Comparison of ENCODE assay signal across 12 cellular contexts in genomic region chr1:206578959-206579358, GRCh38. TPM values are rescaled to one million over a fixed set of nuclear protein-coding genes. Genes with fewer than 3 reads are reported as not detected.
DNase-seq lines count a peak whose midpoint lies in the region; ATAC-seq and TF ChIP-seq lines count a peak whose summit lies in the region.
"Had no signal": no experiment of that assay in that cellular context is flagged by ENCODE, and none has a peak within 500 bp of the region (broad histone marks: within the 10 kb centered on the region; RNA-seq: fewer than 3 reads in every experiment).

No MANE protein-coding gene starts in this region.

- peak overlapping the region; percentile 47 for H3K4me3 Mint-ChIP-seq in activated CD8-positive, alpha-beta memory T cell treated with anti-CD3 and anti-CD28 coated beads, Interleukin-2, amount 10 ng/mL, durations not matched to agents 7 days and 5 days
- H3K4me3 Mint-ChIP-seq in central memory CD8-positive, alpha-beta T cell: peak overlapping the region; percentile 80

- CTCF ChIA-PET in activated CD8-positive, alpha-beta memory T cell treated with anti-CD3 and anti-CD28 coated beads, Interleukin-2, amount 10 ng/mL, durations not matched to agents 7 days and 5 days (lab: Charles Lee): interaction anchor here (1.0 to 17.5 kb wide), 9 partner anchors 9 to 108 kb away, joined by 3 to 490 read pairs (median 9); partner anchors contain the start of genes EIF2D and IKBKE

- H3K36me3 Mint-ChIP-seq in activated CD8-positive, alpha-beta memory T cell treated with anti-CD3 and anti-CD28 coated beads, Interleukin-2, amount 10 ng/mL, durations not matched to agents 7 days and 5 days: peaks cover 64% of the 10 kb centered on the region
- peaks cover 58% of the 10 kb centered on the region for H3K36me3 Mint-ChIP-seq in central memory CD8-positive, alpha-beta T cell (ENCODE audit: insufficient read depth)

- H3K36me3 ChIP-seq in spleen (peaks cover 0 to 38% (median 11%) of the 10 kb centered on the region in 6 donors), esophagus muscularis mucosa (peaks cover 0 to 18% (median under 1%) of the 10 kb centered on the region in 4 donors), breast epithelium (no peaks in the 10 kb centered on the region)

- H3K4me1 Mint-ChIP-seq in activated CD8-positive, alpha-beta memory T cell treated with anti-CD3 and anti-CD28 coated beads, Interleukin-2, amount 10 ng/mL, durations not matched to agents 7 days and 5 days: peaks cover 96% of the 10 kb centered on the region
- peaks cover 97% of the 10 kb centered on the region for H3K4me1 Mint-ChIP-seq in central memory CD8-positive, alpha-beta T cell

- H3K27me3 ChIP-seq in spleen (replicated peaks in 1 of 7) (no peaks in the 10 kb centered on the region), esophagus muscularis mucosa (no peaks in the 10 kb centered on the region), breast epithelium (no peaks in the 10 kb centered on the region)
- H3K27me3 ChIP-seq: dorsolateral prefrontal cortex had no signal

- H3K27ac ChIP-seq in spleen (peak overlapping the region; percentile 79 to 98 (median 95)), esophagus muscularis mucosa (replicated peaks in 1 of 4) (no peak overlapping the region), breast epithelium (no peak overlapping the region)

- WGBS in spleen, 5 donors: 65 to 86% (median 83%) methylated on average over 5 of the region's 5 CpGs
- WGBS in esophagus muscularis mucosa: 92% methylated on average over 5 of the region's 5 CpGs

- TF ChIP-seq CTCF in spleen (IDR thresholded peaks at IDR 0.05 in 8 of 11, conservative IDR thresholded peaks at IDR 0.05 in 3 of 11) (no peak), esophagus muscularis mucosa (IDR thresholded peaks at IDR 0.05) (no peak), breast epithelium (IDR thresholded peaks at IDR 0.05) (no peak)

- TF ChIP-seq EP300 in esophagus muscularis mucosa (IDR thresholded peaks at IDR 0.05): no peak

- no peak for TF ChIP-seq POLR2A in spleen (IDR thresholded peaks at IDR 0.05)
- no peak for TF ChIP-seq POLR2A in esophagus muscularis mucosa (IDR thresholded peaks at IDR 0.05; ENCODE audit: low read depth)
- TF ChIP-seq POLR2A in breast epithelium (IDR thresholded peaks at IDR 0.05): no peak

- intact Hi-C loops in spleen (cut with DNase I; ENCODE audit: low total_unique reads): no loop called here
- intact Hi-C loops in esophagus muscularis mucosa (cut with DNase I): no loop called here
- intact Hi-C loops in breast epithelium (cut with DNase I; ENCODE audit: low total_unique reads): no loop called here

- H3K27me3 Mint-ChIP-seq in activated CD8-positive, alpha-beta memory T cell treated with anti-CD3 and anti-CD28 coated beads, Interleukin-2, amount 10 ng/mL, durations not matched to agents 7 days and 5 days: no peaks in the 10 kb centered on the region
- no peaks in the 10 kb centered on the region for H3K27me3 Mint-ChIP-seq in central memory CD8-positive, alpha-beta T cell

- H3K4me1 ChIP-seq in spleen (peaks cover 92 to 100% (median 99%) of the 10 kb centered on the region in 6 donors), esophagus muscularis mucosa (peaks cover 10 to 37% (median 32%) of the 10 kb centered on the region in 4 donors), breast epithelium (no peaks in the 10 kb centered on the region)

- H3K27ac Mint-ChIP-seq in activated CD8-positive, alpha-beta memory T cell treated with anti-CD3 and anti-CD28 coated beads, Interleukin-2, amount 10 ng/mL, durations not matched to agents 7 days and 5 days: peak overlapping the region; percentile 95
- H3K27ac Mint-ChIP-seq in central memory CD8-positive, alpha-beta T cell (ENCODE audit: low read depth): peak overlapping the region; percentile 100

- ATAC-seq in activated CD8-positive, alpha-beta memory T cell treated with anti-CD3 and anti-CD28 coated beads, Interleukin-2, amount 10 ng/mL, durations not matched to agents 7 days and 5 days: no peak
- no peak for ATAC-seq in central memory CD8-positive, alpha-beta T cell (replicated peaks; ENCODE audit: extremely low read depth, poor library complexity, severe bottlenecking)

- no peak for DNase-seq in activated CD8-positive, alpha-beta memory T cell treated with anti-CD3 and anti-CD28 coated beads, Interleukin-2, amount 10 ng/mL, durations not matched to agents 7 days and 5 days
- DNase-seq in activated CD8-positive, alpha-beta memory T cell treated with anti-CD3 and anti-CD28 coated beads, Interleukin-2, amount 50 U/mL, for 4 hours: no peak
- DNase-seq in NCI-H524 (lab: John Stamatoyannopoulos, UW) (peak; percentile 45 to 77), spleen (no peak), esophagus muscularis mucosa (ENCODE audit: extremely low spot score) (no peak), C1 segment of cervical spinal cord (lab: John Stamatoyannopoulos, UW) (no peak), breast epithelium (ENCODE audit: low spot score in 2 of 2) (no peak)
- no peak for DNase-seq in central memory CD8-positive, alpha-beta T cell (ENCODE audit: low spot score in 2 of 2)
- DNase-seq: dorsolateral prefrontal cortex, Karpas-422, midbrain, NCI-H187 had no signal

- no peaks in the 10 kb centered on the region for H3K9me3 ChIP-seq in spleen
- no peaks in the 10 kb centered on the region for H3K9me3 ChIP-seq in esophagus muscularis mucosa
- no peaks in the 10 kb centered on the region for H3K9me3 ChIP-seq in breast epithelium

- H3K4me3 ChIP-seq in spleen (peak overlapping the region in 1 of 8 donors; percentile 59), esophagus muscularis mucosa (no peak overlapping the region), breast epithelium (no peak overlapping the region)
- H3K4me3 ChIP-seq: dorsolateral prefrontal cortex had no signal

- no peaks in the 10 kb centered on the region for H3K9me3 Mint-ChIP-seq in activated CD8-positive, alpha-beta memory T cell treated with anti-CD3 and anti-CD28 coated beads, Interleukin-2, amount 10 ng/mL, durations not matched to agents 7 days and 5 days (ENCODE audit: low read depth)
- no peaks in the 10 kb centered on the region for H3K9me3 Mint-ChIP-seq in central memory CD8-positive, alpha-beta T cell

RNA-seq across cellular contexts. Expression of gene EIF2D, which starts 33.3 kb away (rescaled TPM):
- total RNA-seq in activated CD8-positive, alpha-beta memory T cell treated with anti-CD3 and anti-CD28 coated beads, Interleukin-2, amount 10 ng/mL, durations not matched to agents 7 days and 5 days: 10 to 100 TPM; 51.7 to 68.4 TPM
- total RNA-seq in spleen: 10 to 100 TPM; 38.7 to 48.6 (median 43.0) TPM
- 10 to 100 TPM; 41.8 to 51.6 (median 50.0) TPM for polyA plus RNA-seq in spleen
- total RNA-seq in esophagus muscularis mucosa: 10 to 100 TPM; 40.3 to 50.0 (median 47.9) TPM
- 10 to 100 TPM; 55.4 to 70.1 (median 68.6) TPM for total RNA-seq in breast epithelium

RNA-seq across cellular contexts. Expression of gene DYRK3, which starts 56.4 kb away (rescaled TPM):
- total RNA-seq in activated CD8-positive, alpha-beta memory T cell treated with anti-CD3 and anti-CD28 coated beads, Interleukin-2, amount 10 ng/mL, durations not matched to agents 7 days and 5 days: 10 to 100 TPM in 1 of 2 experiments, 1 to 10 TPM in 1; 9.5 to 12.7 TPM
- 1 to 10 TPM; 2.4 to 6.6 (median 4.3) TPM for total RNA-seq in spleen
- 1 to 10 TPM in 1 of 3 donors, under 1 TPM in 2; 0.65 to 1.4 (median 0.89) TPM for polyA plus RNA-seq in spleen
- total RNA-seq in esophagus muscularis mucosa: 10 to 100 TPM in 2 of 4 donors, 1 to 10 TPM in 2; 5.6 to 14.7 (median 9.0) TPM
- 10 to 100 TPM in 2 of 3 donors, 1 to 10 TPM in 1; 7.8 to 39.4 (median 14.1) TPM for total RNA-seq in breast epithelium

Comparison
In these comparisons a context has a peak if more than half of its experiments do, and no peak if none do; other contexts are left out.
1. DNase-seq: peak in NCI-H524 (2 of 2); none in activated CD8-positive, alpha-beta memory T cell treated with anti-CD3 and anti-CD28 coated beads, Interleukin-2, amount 10 ng/mL, durations not matched to agents 7 days and 5 days (single experiment), activated CD8-positive, alpha-beta memory T cell treated with anti-CD3 and anti-CD28 coated beads, Interleukin-2, amount 50 U/mL, for 4 hours (single experiment), central memory CD8-positive, alpha-beta T cell (0 of 2), spleen (single experiment), esophagus muscularis mucosa (single experiment), C1 segment of cervical spinal cord (0 of 14) and breast epithelium (0 of 2).
2. H3K27ac ChIP-seq: peak in spleen (8 of 8); none in esophagus muscularis mucosa (0 of 4) and breast epithelium (0 of 2).